ENCODE assay signal across 8 cellular contexts in genomic region chr1:100530901-100531487, GRCh38. TPM values are rescaled to one million over a fixed set of nuclear protein-coding genes. Genes with fewer than 3 reads are reported as not detected.
A peak's percentile ranks its signal among the peaks of the same experiment; 100 is the strongest.
DNase-seq lines count a peak whose midpoint lies in the region; ATAC-seq and TF ChIP-seq lines count a peak whose summit lies in the region.

No MANE protein-coding gene starts in this region.

- DNase-seq in LHCN-M2 (ENCODE audit: low read depth) (peak; percentile 90), stomach (peak; percentile 25), HPDE6-E6E7 (ENCODE audit: extremely low spot score) (no peak), activated gamma-delta T cell (lab: John Stamatoyannopoulos, UW) (no peak), Calu3 (no peak)

- no peak overlapping the region for H3K4me3 ChIP-seq in stomach

- CTCF ChIA-PET in Calu3 (lab: Charles Lee), result no interaction called here

- peaks cover 0 to 35% (median 0%) of the 10 kb centered on the region in 4 donors for H3K4me1 ChIP-seq in stomach

- H3K36me3 ChIP-seq in stomach, result no peaks in the 10 kb centered on the region

- no peak for TF ChIP-seq CTCF in stomach (IDR thresholded peaks at IDR 0.05)
- TF ChIP-seq CTCF in Calu3 (IDR thresholded peaks at IDR 0.05; ENCODE audit: unreplicated experiment), result no peak

- H3K4me3 Mint-ChIP-seq in Calu3 (ENCODE audit: low read depth, unreplicated experiment), result no peak overlapping the region

- H3K27ac Mint-ChIP-seq in Calu3 (ENCODE audit: unreplicated experiment), result no peak overlapping the region

- H3K27ac ChIP-seq in stomach, result peak overlapping the region in 3 of 5 donors; percentile 52 to 65 (median 55)

- H3K27me3 ChIP-seq in stomach, result no peaks in the 10 kb centered on the region

- no peaks in the 10 kb centered on the region for H3K36me3 Mint-ChIP-seq in Calu3 (ENCODE audit: insufficient read depth, unreplicated experiment)

- ATAC-seq in GM18498 (IDR thresholded peaks at IDR 0.05; ENCODE audit: unreplicated experiment) (peak; percentile 91), GM21723 (IDR thresholded peaks at IDR 0.05; ENCODE audit: unreplicated experiment) (peak; percentile 76), esophagus mucosa (peak; percentile 35)

- BruUV-seq in Calu3 (replicated peaks; lab: Mats Ljungman, UMichigan), result no TSS peak

- WGBS in stomach, 5 donors, result 58 to 79% (median 59%) methylated on average over 3 of the region's 3 CpGs

- intact Hi-C loops in stomach (cut with DNase I; ENCODE audit: low total_unique reads), result no loop called here
- intact Hi-C loops in Calu3 (cut with micrococcal nuclease; ENCODE audit: unreplicated experiment), result no loop called here

- no peak for TF ChIP-seq EP300 in stomach (IDR thresholded peaks at IDR 0.05)

- no peaks in the 10 kb centered on the region for H3K9me3 ChIP-seq in stomach

- peaks cover 7% of the 10 kb centered on the region for H3K4me1 Mint-ChIP-seq in Calu3 (ENCODE audit: low read depth, unreplicated experiment)

- TF ChIP-seq POLR2A in stomach (IDR thresholded peaks at IDR 0.05), result no peak

- H3K27me3 Mint-ChIP-seq in Calu3 (ENCODE audit: unreplicated experiment), result peaks cover 18% of the 10 kb centered on the region

- no peaks in the 10 kb centered on the region for H3K9me3 Mint-ChIP-seq in Calu3 (ENCODE audit: low read depth, unreplicated experiment)

RNA-seq across cellular contexts. Expression of gene GPR88, which starts 6.9 kb away (rescaled TPM):
- 0.17 TPM in 1 of 2 replicates, not detected in the other for total RNA-seq in LHCN-M2 (2014; rRNA removed)
- polyA plus RNA-seq in LHCN-M2 (2012), result not detected
- not detected for total RNA-seq in esophagus mucosa
- total RNA-seq in stomach, result 1 to 10 TPM in 1 of 5 donors, not detected in 4; 1.1 TPM
- under 1 TPM in 1 of 3 donors, not detected in 2; 0.23 TPM for polyA plus RNA-seq in stomach
- total RNA-seq in Calu3 (2022), result not detected in 2 replicates

Comparison
In these comparisons a context has a peak if more than half of its experiments do, and no peak if none do; other contexts are left out.
1. ATAC-seq: peak in every context shown above with its lines; median percentile 91 in GM18498; 76 in GM21723; 35 in esophagus mucosa.
2. DNase-seq: peak in LHCN-M2 (single experiment) and stomach (single experiment); none in HPDE6-E6E7 (single experiment), activated gamma-delta T cell (single experiment) and Calu3 (single experiment).